8 cellular contexts compared by ENCODE assay signal in genomic region chr3:51966941-51967383, GRCh38. TPM values are rescaled to one million over a fixed set of nuclear protein-coding genes. Genes with fewer than 3 reads are reported as not detected.
A peak's percentile ranks its signal among the peaks of the same experiment; 100 is the strongest.
DNase-seq lines count a peak whose midpoint lies in the region; ATAC-seq, FAIRE-seq and TF ChIP-seq lines count a peak whose summit lies in the region.

No MANE protein-coding gene starts in this region.

- H3K27me3 ChIP-seq in bronchial epithelial cell (ENCODE audit: control insufficient read depth, insufficient read depth, low read length) (no peaks in the 10 kb centered on the region), mesenchymal stem cell (ENCODE audit: control insufficient read depth in 1 of 2, insufficient read depth in 1 of 2, low read length in 2 of 2) (no peaks in the 10 kb centered on the region), uterus (no peaks in the 10 kb centered on the region)

- peak overlapping the region; percentile 91 for H3K9ac ChIP-seq in mesenchymal stem cell (ENCODE audit: low read length)

- H3K9me3 ChIP-seq in mesenchymal stem cell (ENCODE audit: control insufficient read depth, low read length) (no peaks in the 10 kb centered on the region), uterus (no peaks in the 10 kb centered on the region)

- H4K8ac ChIP-seq in mesenchymal stem cell (ENCODE audit: low read length), result no peak overlapping the region

- TF ChIP-seq CTCF in GM12864 (IDR thresholded peaks at IDR 0.05; ENCODE audit: low read depth, low read length, missing control alignments), result no peak
- TF ChIP-seq CTCF in bronchial epithelial cell (IDR thresholded peaks at IDR 0.05; ENCODE audit: insufficient read depth, low read length, severe bottlenecking), result no peak
- no peak for TF ChIP-seq CTCF in uterus (IDR thresholded peaks at IDR 0.05)

- H4K91ac ChIP-seq in mesenchymal stem cell (ENCODE audit: low read length), result peak overlapping the region; percentile 5

- H3K4me1 ChIP-seq in mesenchymal stem cell (ENCODE audit: control insufficient read depth, insufficient read depth, low read depth, low read length) (peaks cover 38% of the 10 kb centered on the region), uterus (peaks cover 0 to 15% of the 10 kb centered on the region in 2 donors)

- no peak for FAIRE-seq in bronchial epithelial cell (lab: Jason Lieb, UNC)

- H3K36me3 ChIP-seq in bronchial epithelial cell (ENCODE audit: control insufficient read depth, insufficient read depth, low read length) (peaks cover 2% of the 10 kb centered on the region), mesenchymal stem cell (ENCODE audit: control insufficient read depth in 1 of 2, insufficient read depth in 2 of 2, low read depth in 1 of 2, low read length in 2 of 2) (peaks cover 19% of the 10 kb centered on the region in 2 experiments), uterus (no peaks in the 10 kb centered on the region)

- peak overlapping the region; percentile 84 for H2BK15ac ChIP-seq in mesenchymal stem cell (ENCODE audit: low read depth, poor library complexity, severe bottlenecking)

- peak; percentile 47 for ATAC-seq in HG03521 (IDR thresholded peaks at IDR 0.05; ENCODE audit: unreplicated experiment)
- ATAC-seq in GM18870 (IDR thresholded peaks at IDR 0.05; ENCODE audit: unreplicated experiment), result no peak

- peak overlapping the region; percentile 63 for H3K4me3 ChIP-seq in GM12864 (ENCODE audit: low read depth, low read length)
- H3K4me3 ChIP-seq in bronchial epithelial cell (ENCODE audit: low read depth, low read length), result peak overlapping the region; percentile 52
- peak overlapping the region; percentile 66 to 92 for H3K4me3 ChIP-seq in mesenchymal stem cell (ENCODE audit: insufficient read depth in 1 of 2, low read depth in 1 of 2, low read length in 2 of 2)
- H3K4me3 ChIP-seq in uterus, result peak overlapping the region; percentile 46 to 80

- intact Hi-C loops in uterus (cut with DNase I; ENCODE audit: low total_unique reads), result no loop called here

- 10% methylated on average over 24 of the region's 33 CpGs for WGBS in mesenchymal stem cell

- peak overlapping the region; percentile 8 for H2AK5ac ChIP-seq in mesenchymal stem cell (ENCODE audit: low read length, severe bottlenecking)

- no peak overlapping the region for H2BK120ac ChIP-seq in mesenchymal stem cell (ENCODE audit: low read depth, low read length)

- H2BK5ac ChIP-seq in mesenchymal stem cell (ENCODE audit: low read depth, low read length, poor library complexity, severe bottlenecking), result no peak overlapping the region

- peak overlapping the region; percentile 55 for H3K4me2 ChIP-seq in mesenchymal stem cell (ENCODE audit: low read length, poor library complexity, severe bottlenecking)

- H3K79me1 ChIP-seq in mesenchymal stem cell (replicated peaks; ENCODE audit: low read length, poor library complexity, severe bottlenecking), result peaks cover 27% of the 10 kb centered on the region

- H3K4ac ChIP-seq in mesenchymal stem cell (ENCODE audit: low read depth in 1 of 2, low read length in 2 of 2), result peak overlapping the region; percentile 7 to 65

- H3K27ac ChIP-seq in mesenchymal stem cell (ENCODE audit: low read length, poor library complexity, severe bottlenecking), result no peak overlapping the region
- H3K27ac ChIP-seq in uterus, result peak overlapping the region; percentile 89 to 94

- H2AFZ ChIP-seq in mesenchymal stem cell (ENCODE audit: low read depth, low read length), result peak overlapping the region; percentile 3

- no peak for TF ChIP-seq POLR2A in uterus (IDR thresholded peaks at IDR 0.05)

- H2BK12ac ChIP-seq in mesenchymal stem cell (ENCODE audit: low read length in 2 of 2), result peak overlapping the region; percentile 38 to 85

- peak overlapping the region in 1 of 2 experiments; percentile 23 for H3K23ac ChIP-seq in mesenchymal stem cell (ENCODE audit: low read length in 2 of 2)

- H3K14ac ChIP-seq in mesenchymal stem cell (ENCODE audit: low read length in 2 of 2), result peak overlapping the region in 1 of 2 experiments; percentile 89

- DNase-seq in GM12864 (ENCODE audit: low read depth) (no peak), bronchial epithelial cell (ENCODE audit: low read depth) (no peak), mesenchymal stem cell (no peak), uterus (no peak), NCI-H226 (no peak), activated gamma-delta T cell treated with Interleukin-2 at 50 U/mL for 16 hours (no peak)

- H3K18ac ChIP-seq in mesenchymal stem cell (ENCODE audit: low read depth in 1 of 2, low read length in 2 of 2), result peak overlapping the region; percentile 70 to 88

RNA-seq across cellular contexts. Expression of gene PCBP4, which starts 0.3 kb away (rescaled TPM):
- 15.3 and 25.0 TPM in 2 replicates for total RNA-seq in bronchial epithelial cell
- 32.5 TPM for polyA plus RNA-seq in mesenchymal stem cell (2013, experiment 1 of 2)
- 31.0 TPM for polyA plus RNA-seq in mesenchymal stem cell (2013, experiment 2 of 2)
- 100 to 1,000 TPM in 2 of 4 donors, 10 to 100 TPM in 2; 39.7 to 261 (median 159) TPM for total RNA-seq in uterus

RNA-seq across cellular contexts. Expression of gene ABHD14B, which starts 6.9 kb away (rescaled TPM):
- total RNA-seq in bronchial epithelial cell, result 17.7 and 18.4 TPM in 2 replicates
- polyA plus RNA-seq in mesenchymal stem cell (2013, experiment 1 of 2), result 15.5 TPM
- polyA plus RNA-seq in mesenchymal stem cell (2013, experiment 2 of 2), result 15.1 TPM
- 10 to 100 TPM; 15.6 to 52.4 (median 39.6) TPM for total RNA-seq in uterus

RNA-seq across cellular contexts. Expression of gene ABHD14A, which starts 7.9 kb away (rescaled TPM):
- 0.79 and 2.3 TPM in 2 replicates for total RNA-seq in bronchial epithelial cell
- 19.9 TPM for polyA plus RNA-seq in mesenchymal stem cell (2013, experiment 1 of 2)
- polyA plus RNA-seq in mesenchymal stem cell (2013, experiment 2 of 2), result 19.9 TPM
- total RNA-seq in uterus, result 10 to 100 TPM in 2 of 4 donors, 1 to 10 TPM in 2; 1.8 to 16.6 (median 10.5) TPM

RNA-seq across cellular contexts. Expression of gene GPR62, which starts 11.8 kb away (rescaled TPM):
- not detected in 2 replicates for total RNA-seq in bronchial epithelial cell
- polyA plus RNA-seq in mesenchymal stem cell (2013, experiment 1 of 2), result not detected
- 0.03 TPM for polyA plus RNA-seq in mesenchymal stem cell (2013, experiment 2 of 2)
- 1 to 10 TPM in 1 of 4 donors, under 1 TPM in 2, not detected in 1; 0.28 to 8.2 (median 0.34) TPM for total RNA-seq in uterus

RNA-seq across cellular contexts. Expression of gene ACY1, which starts 16.4 kb away (rescaled TPM):
- total RNA-seq in bronchial epithelial cell (69.2 and 81.3 TPM in 2 replicates), uterus (10 to 100 TPM in 2 of 4 donors, 1 to 10 TPM in 1, not detected in 1; 1.3 to 19.0 (median 12.4) TPM)
- 14.0 TPM for polyA plus RNA-seq in mesenchymal stem cell (2013, experiment 1 of 2)
- polyA plus RNA-seq in mesenchymal stem cell (2013, experiment 2 of 2), result 14.7 TPM
